29 cellular contexts compared by ENCODE assay signal in genomic region chr21:35965699-35966098, GRCh38.
"Had no signal": no experiment of that assay in that cellular context is flagged by ENCODE, and none has a peak within 500 bp of the region (broad histone marks: within the 10 kb centered on the region; RNA-seq: fewer than 3 reads in every experiment).

No MANE protein-coding gene starts in this region.

- H3K27ac ChIP-seq: coronary artery, esophagus squamous epithelium, heart right ventricle, lower lobe of right lung, psoas muscle, sigmoid colon, spleen, thoracic aorta, transverse colon, upper lobe of right lung, uterus had no signal

- FAIRE-seq: endothelial cell of umbilical vein, islet of Langerhans had no signal

- H3K9me3 ChIP-seq: esophagus squamous epithelium, heart right ventricle, lower lobe of right lung, psoas muscle, sigmoid colon, spleen, thoracic aorta, transverse colon, upper lobe of right lung, uterus had no signal

- H3K4me3 ChIP-seq: coronary artery, esophagus squamous epithelium, heart right ventricle, lower lobe of right lung, psoas muscle, sigmoid colon, spleen, thoracic aorta, transverse colon, upper lobe of right lung, uterus had no signal

- H3K4me1 ChIP-seq: esophagus squamous epithelium, heart right ventricle, lower lobe of right lung, psoas muscle, sigmoid colon, spleen, transverse colon, upper lobe of right lung, uterus had no signal

- DNase-seq: dermis blood vessel endothelial cell; effector memory CD4-positive, alpha-beta T cell; erythroblast; esophagus squamous epithelium; foreskin melanocyte; glutamatergic neuron; heart right ventricle; hippocampal formation; left cardiac atrium; left ventricle myocardium superior; lower lobe of right lung; naive thymus-derived CD8-positive, alpha-beta T cell; nephron progenitor cell; nucleus accumbens; posterior cingulate gyrus; psoas muscle; right cardiac atrium; sigmoid colon; spleen; stimulated activated CD4-positive, alpha-beta T cell treated with anti-CD3 and anti-CD28 coated beads, Interleukin-15, amount 100 ng/mL, for 24 hours; stimulated activated CD4-positive, alpha-beta T cell treated with anti-CD3 and anti-CD28 coated beads, Interleukin-2, amount 100 ng/mL, for 48 hours; stimulated activated naive B cell treated with anti-CD40 and anti-IgM and Interleukin-4, amounts not matched to agents 10 μg/mL and 1 μg/mL and 100 μg/mL, for 72 hours; transverse colon; upper lobe of right lung; uterus had no signal

- ATAC-seq: heart right ventricle; left cardiac atrium; left ventricle myocardium superior; lower lobe of right lung; naive thymus-derived CD8-positive, alpha-beta T cell; psoas muscle; right cardiac atrium; stimulated activated naive B cell treated with anti-CD40 and anti-IgM and Interleukin-4, amounts not matched to agents 10 μg/mL and 1 μg/mL and 100 μg/mL, for 72 hours; upper lobe of right lung had no signal

- H3K27me3 ChIP-seq: transverse colon, upper lobe of right lung, uterus had no signal

- H3K36me3 ChIP-seq: esophagus squamous epithelium, heart right ventricle, lower lobe of right lung, sigmoid colon, spleen, thoracic aorta, transverse colon, upper lobe of right lung, uterus had no signal
